Comparison of ENCODE assay signal across 1 cellular context in genomic region chr12:68772714-68773113, GRCh38.
TF ChIP-seq lines count a peak whose summit lies in the region.

No MANE protein-coding gene starts in this region.

TF ChIP-seq in GM12878, 131 proteins besides CTCF, POLR2A, EP300 and RAD21 (continued from another document):
- TF ChIP-seq NR2F1 (conservative IDR thresholded peaks at IDR 0.05) (0 out of 2 replicates have a peak, but pooled peaks have one; percentile 18), HSF1 (IDR thresholded peaks at IDR 0.05; ENCODE audit: low read depth, low read length) (no peak)
